In the genomic region with DNA sequence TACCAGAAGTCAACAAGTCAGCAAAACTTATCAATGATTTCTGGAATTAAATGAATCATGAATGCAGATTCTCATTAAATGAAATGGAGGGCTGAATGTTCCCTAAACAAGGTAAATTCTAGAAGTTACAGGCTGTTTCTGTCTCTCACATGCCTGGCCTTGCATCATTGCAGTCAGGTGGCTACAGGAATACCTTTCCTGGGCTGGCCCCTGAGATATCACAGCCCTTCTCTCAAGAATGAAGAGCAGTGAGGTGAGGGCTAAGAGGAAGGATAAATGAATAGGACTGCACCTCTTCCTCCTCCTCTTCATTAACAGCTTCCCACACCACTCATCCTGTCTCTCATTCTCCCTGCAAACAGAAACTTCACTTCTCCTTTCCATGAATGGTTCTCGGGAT, we compare ENCODE assay signal across 17 cellular contexts. TPM values are rescaled to one million over a fixed set of nuclear protein-coding genes. Genes with fewer than 3 reads are reported as not detected.
DNase-seq lines count a peak whose midpoint lies in the region; ATAC-seq and TF ChIP-seq lines count a peak whose summit lies in the region.
"Had no signal": no experiment of that assay in that cellular context is flagged by ENCODE, and none has a peak within 500 bp of the region (broad histone marks: within the 10 kb centered on the region; RNA-seq: fewer than 3 reads in every experiment).

No MANE protein-coding gene starts in this region.

- no peak overlapping the region for H3K27ac ChIP-seq in breast epithelium
- H3K27ac ChIP-seq in mesenchymal stem cell (ENCODE audit: low read length, poor library complexity, severe bottlenecking), result no peak overlapping the region
- H3K27ac ChIP-seq in spleen, result no peak overlapping the region
- H3K27ac ChIP-seq: 22Rv1, BLaER1 had no signal

- TF ChIP-seq POLR2A in breast epithelium (IDR thresholded peaks at IDR 0.05) (no peak), spleen (IDR thresholded peaks at IDR 0.05) (no peak)

- DNase-seq in MCF 10A (ENCODE audit: unreplicated experiment) (no peak), breast epithelium (ENCODE audit: low spot score in 2 of 2) (no peak), epithelial cell of esophagus (ENCODE audit: low read depth) (peak; percentile 61), mesenchymal stem cell (no peak), spleen (no peak), T-helper 2 cell (no peak), mucosa of descending colon (no peak), glomerular visceral epithelial cell (ENCODE audit: extremely low spot score) (no peak)
- DNase-seq: AML-193; Caco-2; CD8-positive, alpha-beta memory T cell; DMS53 had no signal

- H3K4me2 ChIP-seq in mesenchymal stem cell (ENCODE audit: low read length, poor library complexity, severe bottlenecking), result no peak overlapping the region
- H3K4me2 ChIP-seq: BLaER1 had no signal

- H3K36me3 Mint-ChIP-seq in MCF 10A (ENCODE audit: insufficient read depth, unreplicated experiment), result no peaks in the 10 kb centered on the region
- H3K36me3 Mint-ChIP-seq: CD8-positive, alpha-beta memory T cell; IgD-negative memory B cell had no signal

- peaks cover 4% of the 10 kb centered on the region for H3K79me1 ChIP-seq in mesenchymal stem cell (replicated peaks; ENCODE audit: low read length, poor library complexity, severe bottlenecking)

- peak overlapping the region; percentile 90 for H3K27ac Mint-ChIP-seq in MCF 10A (ENCODE audit: low read depth, unreplicated experiment)
- H3K27ac Mint-ChIP-seq: CD8-positive, alpha-beta memory T cell; IgD-negative memory B cell had no signal

- no peak overlapping the region for H3K18ac ChIP-seq in mesenchymal stem cell (ENCODE audit: low read depth in 1 of 2, low read length in 2 of 2)

- no peak for ATAC-seq in mucosa of descending colon
- ATAC-seq: GM12878, HCT116 had no signal

- H3K4me3 ChIP-seq in breast epithelium (no peak overlapping the region), epithelial cell of esophagus (ENCODE audit: low read length) (no peak overlapping the region), mesenchymal stem cell (ENCODE audit: insufficient read depth in 1 of 2, low read depth in 1 of 2, low read length in 2 of 2) (no peak overlapping the region), spleen (no peak overlapping the region), mucosa of descending colon (no peak overlapping the region)
- H3K4me3 ChIP-seq: BLaER1, GM12878 had no signal

- no peak overlapping the region for H2BK120ac ChIP-seq in mesenchymal stem cell (ENCODE audit: low read depth, low read length)

- TF ChIP-seq CTCF in MCF 10A (IDR thresholded peaks at IDR 0.05; ENCODE audit: unreplicated experiment) (no peak), breast epithelium (IDR thresholded peaks at IDR 0.05) (no peak), epithelial cell of esophagus (IDR thresholded peaks at IDR 0.05; ENCODE audit: insufficient read depth, low read depth, low read length, missing control alignments) (no peak), spleen (IDR thresholded peaks at IDR 0.05 in 8 of 11, conservative IDR thresholded peaks at IDR 0.05 in 3 of 11) (no peak), mucosa of descending colon (IDR thresholded peaks at IDR 0.05) (no peak)

- no peaks in the 10 kb centered on the region for H3K27me3 Mint-ChIP-seq in MCF 10A (ENCODE audit: insufficient read depth, unreplicated experiment)

- H3K4me1 Mint-ChIP-seq in MCF 10A (ENCODE audit: insufficient read depth, unreplicated experiment), result peaks cover 53% of the 10 kb centered on the region
- H3K4me1 Mint-ChIP-seq: CD8-positive, alpha-beta memory T cell; IgD-negative memory B cell had no signal

- CTCF ChIA-PET in MCF 10A (lab: Yijun Ruan, JAX), result no interaction called here

- no TSS peak for BruUV-seq in MCF 10A (replicated peaks; lab: Mats Ljungman, UMichigan)

- no peak overlapping the region for H4K91ac ChIP-seq in mesenchymal stem cell (ENCODE audit: low read length)

- no peaks in the 10 kb centered on the region for H3K9me3 Mint-ChIP-seq in MCF 10A (ENCODE audit: unreplicated experiment)
- H3K9me3 Mint-ChIP-seq: CD8-positive, alpha-beta memory T cell had no signal

- H3K9me3 ChIP-seq in breast epithelium, result no peaks in the 10 kb centered on the region
- no peaks in the 10 kb centered on the region for H3K9me3 ChIP-seq in mesenchymal stem cell (ENCODE audit: control insufficient read depth, low read length)
- H3K9me3 ChIP-seq in spleen, result no peaks in the 10 kb centered on the region
- no peaks in the 10 kb centered on the region for H3K9me3 ChIP-seq in mucosa of descending colon
- H3K9me3 ChIP-seq: BLaER1, Caco-2 had no signal

- 100% methylated on average over 1 of the region's 1 CpG for WGBS in mesenchymal stem cell
- 65 to 88% (median 74%) methylated on average over 1 of the region's 1 CpG for WGBS in spleen, 5 donors

- H2AFZ ChIP-seq in mesenchymal stem cell (ENCODE audit: low read depth, low read length), result no peak overlapping the region

- H2BK5ac ChIP-seq in mesenchymal stem cell (ENCODE audit: low read depth, low read length, poor library complexity, severe bottlenecking), result no peak overlapping the region

- H3K23ac ChIP-seq in mesenchymal stem cell (ENCODE audit: low read length in 2 of 2), result no peak overlapping the region

- peak overlapping the region in 1 of 2 experiments; percentile 56 for H2BK12ac ChIP-seq in mesenchymal stem cell (ENCODE audit: low read length in 2 of 2)

- H3K4ac ChIP-seq in mesenchymal stem cell (ENCODE audit: low read depth in 1 of 2, low read length in 2 of 2), result no peak overlapping the region

- H3K36me3 ChIP-seq in breast epithelium (no peaks in the 10 kb centered on the region), mesenchymal stem cell (ENCODE audit: control insufficient read depth in 1 of 2, insufficient read depth in 2 of 2, low read depth in 1 of 2, low read length in 2 of 2) (peaks cover 0 to 4% of the 10 kb centered on the region in 2 experiments), spleen (no peaks in the 10 kb centered on the region), mucosa of descending colon (ENCODE audit: low read depth) (no peaks in the 10 kb centered on the region)
- H3K36me3 ChIP-seq: BLaER1 had no signal

- H3K27me3 ChIP-seq in breast epithelium, result no peaks in the 10 kb centered on the region
- H3K27me3 ChIP-seq in mesenchymal stem cell (ENCODE audit: control insufficient read depth in 1 of 2, insufficient read depth in 1 of 2, low read length in 2 of 2), result no peaks in the 10 kb centered on the region
- H3K27me3 ChIP-seq in spleen (replicated peaks in 1 of 7), result no peaks in the 10 kb centered on the region
- H3K27me3 ChIP-seq: BLaER1 had no signal

- H2BK15ac ChIP-seq in mesenchymal stem cell (ENCODE audit: low read depth, poor library complexity, severe bottlenecking), result no peak overlapping the region

- no peak overlapping the region for H4K8ac ChIP-seq in mesenchymal stem cell (ENCODE audit: low read length)

- no peak overlapping the region for H3K14ac ChIP-seq in mesenchymal stem cell (ENCODE audit: low read length in 2 of 2)

- peak overlapping the region; percentile 71 for H2AK5ac ChIP-seq in mesenchymal stem cell (ENCODE audit: low read length, severe bottlenecking)

- intact Hi-C loops in MCF 10A (cut with micrococcal nuclease) (no loop called here), breast epithelium (cut with DNase I; ENCODE audit: low total_unique reads) (no loop called here), spleen (cut with DNase I; ENCODE audit: low total_unique reads) (no loop called here), mucosa of descending colon (cut with DNase I, micrococcal nuclease) (no loop called here)

- H3K4me1 ChIP-seq in breast epithelium (no peaks in the 10 kb centered on the region), mesenchymal stem cell (ENCODE audit: control insufficient read depth, insufficient read depth, low read depth, low read length) (peaks cover 4% of the 10 kb centered on the region), spleen (no peaks in the 10 kb centered on the region), mucosa of descending colon (ENCODE audit: low read depth) (peaks cover 9% of the 10 kb centered on the region)
- H3K4me1 ChIP-seq: BLaER1, Caco-2 had no signal

- H3K9ac ChIP-seq in mesenchymal stem cell (ENCODE audit: low read length), result no peak overlapping the region
- H3K9ac ChIP-seq: BLaER1 had no signal

- POLR2A ChIA-PET in MCF 10A (lab: Yijun Ruan, JAX), result interaction anchor here (1.1 kb wide), 1 partner anchor 23 kb away, joined by 3 read pairs; a partner anchor contains a TSS

- H3K4me3 Mint-ChIP-seq in MCF 10A (ENCODE audit: unreplicated experiment), result no peak overlapping the region
- H3K4me3 Mint-ChIP-seq: CD8-positive, alpha-beta memory T cell; IgD-negative memory B cell had no signal

RNA-seq across cellular contexts. Expression of a gene that starts 22.5 kb away (rescaled TPM):
- total RNA-seq in MCF 10A (2022), result 27.2 and 34.8 TPM in 2 replicates
- total RNA-seq in breast epithelium, result 10 to 100 TPM; 11.4 to 65.4 (median 31.5) TPM
- polyA plus RNA-seq in mesenchymal stem cell (2013, experiment 1 of 2), result 6.0 TPM
- polyA plus RNA-seq in mesenchymal stem cell (2013, experiment 2 of 2), result 5.8 TPM
- total RNA-seq in spleen, result 10 to 100 TPM in 4 of 7 donors, 1 to 10 TPM in 3; 3.8 to 17.5 (median 10.0) TPM
- polyA plus RNA-seq in spleen, result 1 to 10 TPM in 2 of 3 donors, under 1 TPM in 1; 0.53 to 3.3 (median 1.5) TPM
- 10 to 100 TPM in 2 of 3 donors, 1 to 10 TPM in 1; 5.4 to 21.7 (median 11.6) TPM for total RNA-seq in mucosa of descending colon
- polyA plus RNA-seq: IgD-negative memory B cell had no signal
